ENCODE assay signal across 9 cellular contexts in the genomic region with DNA sequence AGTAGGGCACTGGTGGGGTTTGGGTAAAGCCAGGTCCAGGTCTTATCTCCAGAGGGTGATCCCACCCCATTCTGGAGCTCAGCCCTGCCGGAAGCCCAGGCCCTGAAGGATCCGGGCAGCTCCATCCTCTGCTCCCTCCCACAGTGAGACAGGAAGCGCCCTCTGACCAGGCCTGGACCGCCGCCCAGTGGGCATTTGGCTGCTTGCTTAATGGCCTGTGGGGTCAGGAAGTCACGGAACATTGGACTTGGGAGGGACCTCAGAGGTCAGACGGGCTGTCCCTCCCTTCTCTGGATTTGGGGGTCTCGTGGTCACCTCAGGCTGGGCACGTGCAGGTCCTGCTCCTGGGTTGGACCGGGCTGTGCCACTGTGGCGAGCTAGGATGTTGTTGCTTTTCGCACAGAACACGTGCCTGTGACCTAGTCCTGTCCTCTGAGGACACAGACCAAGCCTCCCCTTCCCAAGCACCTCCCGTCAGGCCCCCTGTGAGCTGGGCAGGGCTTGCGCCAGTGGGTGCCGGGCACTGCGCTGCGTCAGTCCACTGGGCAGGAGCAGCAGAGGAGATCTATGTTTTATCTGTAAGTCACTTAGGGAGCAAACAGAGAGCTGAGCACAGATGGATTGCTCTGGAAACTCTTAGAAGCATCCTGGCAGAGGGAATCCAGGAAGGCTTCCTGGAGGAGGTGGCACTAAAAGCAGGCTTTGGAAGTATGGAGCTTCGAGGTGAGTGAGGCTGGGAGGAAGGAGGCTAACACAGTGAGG. TPM values are rescaled to one million over a fixed set of nuclear protein-coding genes. Genes with fewer than 3 reads are reported as not detected.
DNase-seq lines count a peak whose midpoint lies in the region; ATAC-seq and TF ChIP-seq lines count a peak whose summit lies in the region.
"Had no signal": no experiment of that assay in that cellular context is flagged by ENCODE, and none has a peak within 500 bp of the region (broad histone marks: within the 10 kb centered on the region; RNA-seq: fewer than 3 reads in every experiment).

No MANE protein-coding gene starts in this region.

- H3K4me3 ChIP-seq in Loucy (ENCODE audit: low read length, poor library complexity, severe bottlenecking), result peak overlapping the region; percentile 98
- H3K4me3 ChIP-seq in cardiac fibroblast (replicated peaks in 1 of 2; ENCODE audit: low read depth in 2 of 2, low read length in 2 of 2), result no peak overlapping the region
- H3K4me3 ChIP-seq in lower lobe of right lung, result peak overlapping the region; percentile 17
- H3K4me3 ChIP-seq in thymus (ENCODE audit: low read length), result no peak overlapping the region

- peaks cover 73% of the 10 kb centered on the region for H3K4me1 ChIP-seq in Loucy (ENCODE audit: insufficient read depth, low read length, poor library complexity, severe bottlenecking)
- H3K4me1 ChIP-seq in lower lobe of right lung, result peaks cover 95% of the 10 kb centered on the region
- peaks cover 37% of the 10 kb centered on the region for H3K4me1 ChIP-seq in thymus (ENCODE audit: control insufficient read depth, insufficient read depth, low read length)

- peak overlapping the region; percentile 95 for H3K4me2 ChIP-seq in Loucy (ENCODE audit: low read depth, low read length, poor library complexity, severe bottlenecking)

- H3F3A ChIP-seq in Loucy (ENCODE audit: low read depth), result peaks cover 26% of the 10 kb centered on the region

- intact Hi-C loops in lower lobe of right lung (cut with DNase I), result no loop called here

- H3K9me2 ChIP-seq in Loucy (replicated peaks; ENCODE audit: low read depth, low read length), result no peaks in the 10 kb centered on the region

- H3K27me3 ChIP-seq in Loucy (ENCODE audit: insufficient read depth, low read length, poor library complexity, severe bottlenecking) (no peaks in the 10 kb centered on the region), lower lobe of right lung (ENCODE audit: low read depth) (no peaks in the 10 kb centered on the region), thymus (ENCODE audit: control insufficient read depth, insufficient read depth) (no peaks in the 10 kb centered on the region)

- DNase-seq in cardiac fibroblast (ENCODE audit: low read depth in 2 of 2), result peak; percentile 55 to 79
- peak; percentile 88 for DNase-seq in lower lobe of right lung
- no peak for DNase-seq in DMS79 (lab: John Stamatoyannopoulos, UW)
- DNase-seq: NCI-H2029 treated with DMSO at 0.1 percent for 48 hours, occipital lobe had no signal

- H3K27ac ChIP-seq in lower lobe of right lung, result peak overlapping the region; percentile 78
- H3K27ac ChIP-seq in thymus (ENCODE audit: low read depth), result peak overlapping the region; percentile 8

- no peaks in the 10 kb centered on the region for H3K9me3 ChIP-seq in Loucy (ENCODE audit: insufficient read depth, low read depth, low read length)
- no peaks in the 10 kb centered on the region for H3K9me3 ChIP-seq in lower lobe of right lung
- H3K9me3 ChIP-seq in thymus (ENCODE audit: control insufficient read depth), result no peaks in the 10 kb centered on the region

- peaks cover 93% of the 10 kb centered on the region for H3K79me2 ChIP-seq in Loucy (ENCODE audit: insufficient read depth, low read length)

- peaks cover 66% of the 10 kb centered on the region for H4K20me1 ChIP-seq in Loucy (ENCODE audit: insufficient read depth, low read length, poor library complexity, severe bottlenecking)

- ATAC-seq in lower lobe of right lung, result peak; percentile 70 to 76
- no peak for ATAC-seq in GM19324 (IDR thresholded peaks at IDR 0.05; ENCODE audit: low FRiP score, unreplicated experiment)
- ATAC-seq in GM18868 (IDR thresholded peaks at IDR 0.05; ENCODE audit: unreplicated experiment), result no peak

- H3K9ac ChIP-seq in Loucy (ENCODE audit: low read depth, low read length, poor library complexity, severe bottlenecking), result peak overlapping the region; percentile 100

- WGBS in thymus, result 92% methylated on average over 19 of the region's 19 CpGs

- H2AFZ ChIP-seq in Loucy (ENCODE audit: low read length), result no peak overlapping the region

- H3K36me3 ChIP-seq in Loucy (ENCODE audit: insufficient read depth, low read length), result peaks cover 6% of the 10 kb centered on the region; the same call in 1 of the 2 replicates
- no peaks in the 10 kb centered on the region for H3K36me3 ChIP-seq in lower lobe of right lung
- peaks cover 11% of the 10 kb centered on the region for H3K36me3 ChIP-seq in thymus (ENCODE audit: control insufficient read depth, insufficient read depth)

- TF ChIP-seq CTCF in Loucy (conservative IDR thresholded peaks at IDR 0.05; ENCODE audit: low read length) (no peak), cardiac fibroblast (IDR thresholded peaks at IDR 0.05; ENCODE audit: low read depth, low read length) (peak; percentile 4), lower lobe of right lung (IDR thresholded peaks at IDR 0.05) (peak; percentile 38)

RNA-seq across cellular contexts. Expression of a gene that starts 49.4 kb away (rescaled TPM):
- total RNA-seq in lower lobe of right lung, result 85.2 TPM
- 29.9 TPM for polyA plus RNA-seq in thymus

Comparison
In these comparisons a context has a peak if more than half of its experiments do, and no peak if none do; other contexts are left out.
1. H3K4me3 ChIP-seq: peak in Loucy (single experiment) and lower lobe of right lung (single experiment); none in cardiac fibroblast (0 of 2) and thymus (single experiment).
2. ATAC-seq: peak in lower lobe of right lung (2 of 2); none in GM19324 (single experiment) and GM18868 (single experiment).